Comparison of ENCODE assay signal across 18 cellular contexts in the genomic region with DNA sequence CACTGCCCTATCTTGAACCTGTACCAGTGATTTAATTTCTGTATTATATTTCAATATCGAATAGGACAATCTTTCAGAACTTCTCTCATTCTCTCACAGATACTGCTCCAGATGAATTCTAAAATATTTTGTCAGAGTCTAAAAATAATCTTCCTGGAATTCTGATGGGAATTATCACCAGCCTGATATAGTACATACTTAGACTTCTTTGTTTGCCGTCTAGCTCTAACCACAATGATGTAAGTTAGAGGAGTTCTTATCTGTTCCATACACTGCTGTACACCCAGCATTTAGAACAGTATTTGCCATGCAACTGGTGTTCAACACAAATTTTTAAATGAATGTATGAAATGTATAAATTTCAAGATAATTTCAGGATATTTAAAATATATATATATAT. TPM values are rescaled to one million over a fixed set of nuclear protein-coding genes. Genes with fewer than 3 reads are reported as not detected.
DNase-seq lines count a peak whose midpoint lies in the region; ATAC-seq and TF ChIP-seq lines count a peak whose summit lies in the region.
"Had no signal": no experiment of that assay in that cellular context is flagged by ENCODE, and none has a peak within 500 bp of the region (broad histone marks: within the 10 kb centered on the region; RNA-seq: fewer than 3 reads in every experiment).

No MANE protein-coding gene starts in this region.

- no peak overlapping the region for H3K27ac ChIP-seq in substantia nigra (ENCODE audit: low read depth, low read length, poor library complexity, severe bottlenecking)
- H3K27ac ChIP-seq: ascending aorta had no signal

- intact Hi-C loops in activated naive CD4-positive, alpha-beta T cell treated with anti-CD3 and anti-CD28 coated beads for 36 hours (cut with micrococcal nuclease): no loop called here

- CTCF ChIA-PET in activated naive CD4-positive, alpha-beta T cell treated with anti-CD3 and anti-CD28 coated beads for 36 hours (lab: Charles Lee): no interaction called here

- H3K27me3 Mint-ChIP-seq in mesothelial cell of epicardium (ENCODE audit: low read depth): no peaks in the 10 kb centered on the region
- H3K27me3 Mint-ChIP-seq in activated naive CD4-positive, alpha-beta T cell treated with anti-CD3 and anti-CD28 coated beads for 36 hours (ENCODE audit: low read depth): no peaks in the 10 kb centered on the region
- H3K27me3 Mint-ChIP-seq: activated CD8-positive, alpha-beta T cell treated with anti-CD3 and anti-CD28 coated beads for 36 hours had no signal

- H3K4me1 Mint-ChIP-seq in mesothelial cell of epicardium: peaks cover 20% of the 10 kb centered on the region
- H3K4me1 Mint-ChIP-seq in activated naive CD4-positive, alpha-beta T cell treated with anti-CD3 and anti-CD28 coated beads for 36 hours (ENCODE audit: low read depth): peaks cover 50% of the 10 kb centered on the region

- ATAC-seq in GM19023 (IDR thresholded peaks at IDR 0.05; ENCODE audit: unreplicated experiment): no peak
- ATAC-seq: activated CD8-positive, alpha-beta T cell treated with anti-CD3 and anti-CD28 coated beads for 36 hours had no signal

- no peak for TF ChIP-seq POLR2A in erythroblast (IDR thresholded peaks at IDR 0.05; ENCODE audit: low read length)

- no peak for TF ChIP-seq CTCF in mesothelial cell of epicardium (IDR thresholded peaks at IDR 0.05; ENCODE audit: unreplicated experiment)

- peaks cover 12% of the 10 kb centered on the region for H3K36me3 Mint-ChIP-seq in mesothelial cell of epicardium
- peaks cover 16% of the 10 kb centered on the region for H3K36me3 Mint-ChIP-seq in activated naive CD4-positive, alpha-beta T cell treated with anti-CD3 and anti-CD28 coated beads for 36 hours (ENCODE audit: low read depth)

- H3K9me3 Mint-ChIP-seq in mesothelial cell of epicardium: peaks cover 21% of the 10 kb centered on the region
- H3K9me3 Mint-ChIP-seq in activated naive CD4-positive, alpha-beta T cell treated with anti-CD3 and anti-CD28 coated beads for 36 hours: peaks cover 2% of the 10 kb centered on the region
- H3K9me3 Mint-ChIP-seq: activated T-helper 2 cell treated with anti-CD3 and anti-CD28 coated beads, Interferon-gamma antibody, Interleukin-2, Interleukin-4, amounts not matched to agents 10 μg/mL and 5 μg/mL and 100 μg/mL, durations not matched to agents 14 hours and 24 hours and 36 hours had no signal

- DNase-seq in AG20443 (ENCODE audit: low spot score): peak; percentile 45
- DNase-seq in RPMI7951 (ENCODE audit: low read depth): peak; percentile 27
- peak; percentile 7 to 18 for DNase-seq in erythroblast (lab: John Stamatoyannopoulos, UW)
- DNase-seq in mesothelial cell of epicardium (ENCODE audit: low spot score in 2 of 2, unreplicated experiment in 2 of 2): no peak
- no peak for DNase-seq in central memory CD4-positive, alpha-beta T cell
- DNase-seq in activated naive CD4-positive, alpha-beta T cell treated with anti-CD3 and anti-CD28 coated beads for 36 hours: no peak
- no peak for DNase-seq in substantia nigra (lab: John Stamatoyannopoulos, UW)
- DNase-seq: activated CD8-positive, alpha-beta T cell treated with anti-CD3 and anti-CD28 coated beads for 36 hours; C1 segment of cervical spinal cord; DND-41; effector CD4-positive, alpha-beta T cell; NCI-H1048; NCI-H2171; occipital lobe; stimulated activated naive CD4-positive, alpha-beta T cell had no signal

- no peak overlapping the region for H3K4me3 Mint-ChIP-seq in mesothelial cell of epicardium
- H3K4me3 Mint-ChIP-seq in activated naive CD4-positive, alpha-beta T cell treated with anti-CD3 and anti-CD28 coated beads for 36 hours: no peak overlapping the region
- H3K4me3 Mint-ChIP-seq: activated CD8-positive, alpha-beta T cell treated with anti-CD3 and anti-CD28 coated beads for 36 hours had no signal

- peak overlapping the region; percentile 24 for H3K27ac Mint-ChIP-seq in mesothelial cell of epicardium
- no peak overlapping the region for H3K27ac Mint-ChIP-seq in activated naive CD4-positive, alpha-beta T cell treated with anti-CD3 and anti-CD28 coated beads for 36 hours
- H3K27ac Mint-ChIP-seq: activated CD8-positive, alpha-beta T cell treated with anti-CD3 and anti-CD28 coated beads for 36 hours; activated T-helper 2 cell treated with anti-CD3 and anti-CD28 coated beads, Interferon-gamma antibody, Interleukin-2, Interleukin-4, amounts not matched to agents 10 μg/mL and 5 μg/mL and 100 μg/mL, durations not matched to agents 14 hours and 24 hours and 36 hours had no signal

RNA-seq across cellular contexts. Expression of a gene that starts 1.3 kb away (rescaled TPM):
- total RNA-seq in RPMI7951 (2014; rRNA removed; shearing (Covaris generic)): 0.36 and 0.98 TPM in 2 replicates
- 1.0 to 1.7 TPM (median 1.3 TPM) in 3 replicates for total RNA-seq in mesothelial cell of epicardium
- total RNA-seq in activated naive CD4-positive, alpha-beta T cell treated with anti-CD3 and anti-CD28 coated beads for 36 hours: 1 to 10 TPM in 1 of 2 experiments, under 1 TPM in 1; 0.67 to 1.2 TPM
- total RNA-seq: ascending aorta had no signal

RNA-seq across cellular contexts. Expression of a gene that starts 34.7 kb away (rescaled TPM):
- total RNA-seq in RPMI7951 (2014; rRNA removed; shearing (Covaris generic)): 36.6 TPM in 2 replicates
- 20.3 to 22.9 TPM (median 22.1 TPM) in 3 replicates for total RNA-seq in mesothelial cell of epicardium
- 10 to 100 TPM; 23.3 to 24.9 TPM for total RNA-seq in activated naive CD4-positive, alpha-beta T cell treated with anti-CD3 and anti-CD28 coated beads for 36 hours

Comparison
In these comparisons a context has a peak if more than half of its experiments do, and no peak if none do; other contexts are left out.
1. DNase-seq: peak in AG20443 (single experiment), RPMI7951 (single experiment) and erythroblast (2 of 2); none in mesothelial cell of epicardium (0 of 2), central memory CD4-positive, alpha-beta T cell (single experiment), activated naive CD4-positive, alpha-beta T cell treated with anti-CD3 and anti-CD28 coated beads for 36 hours (single experiment) and substantia nigra (0 of 49).